Comparison of ENCODE assay signal across 2 cellular contexts in genomic region chr1:209732725-209733124, GRCh38.
TF ChIP-seq lines count a peak whose summit lies in the region.

No MANE protein-coding gene starts in this region.

TF ChIP-seq in liver, 16 proteins besides CTCF, POLR2A, EP300 and RAD21:
- TF ChIP-seq SP1 (IDR thresholded peaks at IDR 0.05) (peak; percentile 43), EGR1 (IDR thresholded peaks at IDR 0.05; ENCODE audit: low read depth in 2 of 2) (no peak), JUND (IDR thresholded peaks at IDR 0.05) (peak in 1 of 2 donors; percentile 14), TAF1 (conservative IDR thresholded peaks at IDR 0.05) (no peak), RXRA (IDR thresholded peaks at IDR 0.05) (peak; percentile 84 to 91), HNF4A (conservative IDR thresholded peaks at IDR 0.05) (no peak)
TF ChIP-seq in liver: peak in this region for 3.

TF ChIP-seq in HepG2, 621 proteins besides CTCF, POLR2A, EP300 and RAD21:
- TF ChIP-seq TIGD3 (CRISPR knock-in tag; IDR thresholded peaks at IDR 0.05; ENCODE audit: borderline replicate concordance) = no peak
